Comparison of ENCODE assay signal across 12 cellular contexts in genomic region chr16:14636179-14636950, GRCh38. TPM values are rescaled to one million over a fixed set of nuclear protein-coding genes. Genes with fewer than 3 reads are reported as not detected.
A peak's percentile ranks its signal among the peaks of the same experiment; 100 is the strongest.
DNase-seq lines count a peak whose midpoint lies in the region; ATAC-seq, FAIRE-seq and TF ChIP-seq lines count a peak whose summit lies in the region.
"Not testable (repeated sequence)": the region's sequence is repeated elsewhere in the genome, so short reads cannot be mapped to it uniquely, and the experiment has no call there.
"Had no signal": no experiment of that assay in that cellular context is flagged by ENCODE, and none has a peak within 500 bp of the region (broad histone marks: within the 10 kb centered on the region; RNA-seq: fewer than 3 reads in every experiment).

No MANE protein-coding gene starts in this region.

- H3K79me2 ChIP-seq in H1 (ENCODE audit: control insufficient read depth in 1 of 2, insufficient read depth in 2 of 2, low read length in 2 of 2), result peaks cover 16 to 67% of the 10 kb centered on the region in 2 experiments; a peak in 3 of 4 replicates
- peaks cover 76% of the 10 kb centered on the region for H3K79me2 ChIP-seq in keratinocyte (ENCODE audit: control insufficient read depth, insufficient read depth, low read length)

- H3K4me1 Mint-ChIP-seq in activated T-cell treated with anti-CD3 and anti-CD28 coated beads, Interleukin-2, amount 50 U/mL, for 72 hours (ENCODE audit: low read depth), result peaks cover 69% of the 10 kb centered on the region

- H2AK5ac ChIP-seq in H1 (ENCODE audit: low read depth, low read length), result not testable (repeated sequence)

- ATAC-seq in activated T-cell treated with anti-CD3 and anti-CD28 coated beads, Interleukin-2, amount 50 U/mL, for 72 hours (replicated peaks in 1 of 2), result not testable (repeated sequence)

- H3K56ac ChIP-seq in H1 (replicated peaks; ENCODE audit: insufficient read length, low read depth, low read length), result not testable (repeated sequence)

- not testable (repeated sequence) for H3K14ac ChIP-seq in H1 (ENCODE audit: insufficient read length)

- TF ChIP-seq POLR2A in H1 (IDR thresholded peaks at IDR 0.05; ENCODE audit: control extremely low read depth in 1 of 2, low read depth in 2 of 2, low read length in 2 of 2), result peak in 1 of 2 experiments; percentile 53; a peak in 1 of 3 replicates

- not testable (repeated sequence) for H3K9me3 Mint-ChIP-seq in activated T-cell treated with anti-CD3 and anti-CD28 coated beads, Interleukin-2, amount 50 U/mL, for 72 hours

- WGBS in H1 (ENCODE audit: extremely low coverage in 1 of 2, insufficient coverage in 1 of 2, insufficient read length in 1 of 2, insufficient replicate concordance in 2 of 2, low coverage in 1 of 2, low lambda C conversion rate in 2 of 2, missing lambda C conversion rate in 1 of 2), 2 experiments, result 11% methylated on average over 17 of the region's 17 CpGs; no CpG with 5 or more reads in 1 of the 2 experiments

- not testable (repeated sequence) for H3K4me3 ChIP-seq in NT2/D1 (ENCODE audit: insufficient read length, low read depth); keratinocyte (ENCODE audit: control insufficient read depth in 2 of 3, extremely low read depth in 1 of 3, insufficient read depth in 2 of 3, low read depth in 1 of 3, low read length in 3 of 3); muscle layer of duodenum (ENCODE audit: low read depth in 1 of 2, low read length in 2 of 2); skeletal muscle satellite cell (ENCODE audit: low read length)
- peak overlapping the region in 2 of 4 experiments; percentile 14 to 96; a peak in 3 of 8 replicates for H3K4me3 ChIP-seq in H1 (ENCODE audit: extremely low read depth in 1 of 4, insufficient read depth in 2 of 4, low read depth in 3 of 4, low read length in 4 of 4)

- H2AFZ ChIP-seq in H1 (ENCODE audit: low read length); keratinocyte (ENCODE audit: control insufficient read depth, low read length): not testable (repeated sequence)

- not testable (repeated sequence) for H3K79me1 ChIP-seq in H1 (ENCODE audit: low read depth, low read length)

- not testable (repeated sequence) for H3K27me3 Mint-ChIP-seq in activated T-cell treated with anti-CD3 and anti-CD28 coated beads, Interleukin-2, amount 50 U/mL, for 72 hours (ENCODE audit: low read depth)

- not testable (repeated sequence) for H3K9me3 ChIP-seq in ES-I3 (ENCODE audit: control insufficient read depth, insufficient read depth, low read length); NT2/D1 (ENCODE audit: insufficient read depth, low read length); H1 (ENCODE audit: insufficient read depth in 2 of 2, low read depth in 1 of 2, low read length in 1 of 2); keratinocyte (ENCODE audit: control insufficient read depth, low read depth, low read length); muscle layer of duodenum (ENCODE audit: control insufficient read depth in 1 of 2, low read length in 2 of 2); skeletal muscle satellite cell (replicated peaks; ENCODE audit: low read length)

- not testable (repeated sequence) for H2BK15ac ChIP-seq in H1 (ENCODE audit: low read length)

- H3K9me1 ChIP-seq in keratinocyte (ENCODE audit: control insufficient read depth, extremely low read depth, insufficient read depth, low read length), result not testable (repeated sequence)

- not testable (repeated sequence) for H3K23me2 ChIP-seq in H1 (ENCODE audit: low read depth, low read length)

- not testable (repeated sequence) for TF ChIP-seq RAD21 in H1 (IDR thresholded peaks at IDR 0.05 in 1 of 2, conservative IDR thresholded peaks at IDR 0.05 in 1 of 2; ENCODE audit: low read depth in 2 of 2, low read length in 2 of 2)

- H3K27ac ChIP-seq in H1 (ENCODE audit: low read depth, low read length) (peak overlapping the region; percentile 76), keratinocyte (ENCODE audit: control insufficient read depth, insufficient read depth, low read length) (peak overlapping the region; percentile 97), muscle layer of duodenum (ENCODE audit: low read length) (peak overlapping the region; percentile 4)

- FAIRE-seq in H1 (lab: Jason Lieb, UNC); keratinocyte (lab: Jason Lieb, UNC): not testable (repeated sequence)

- peak overlapping the region; percentile 18 for H3K27ac Mint-ChIP-seq in activated T-cell treated with anti-CD3 and anti-CD28 coated beads, Interleukin-2, amount 50 U/mL, for 72 hours

- peak overlapping the region; percentile 25; the same call in 1 of the 2 replicates for H3K18ac ChIP-seq in H1 (ENCODE audit: extremely low read depth, low read length)

- TF ChIP-seq CTCF in H1 (IDR thresholded peaks at IDR 0.05; ENCODE audit: control extremely low read depth in 1 of 3, insufficient read depth in 1 of 3, low read depth in 1 of 3, low read length in 3 of 3); keratinocyte (optimal IDR thresholded peaks at IDR 0.05 in 1 of 3, IDR thresholded peaks at IDR 0.05 in 1 of 3, conservative IDR thresholded peaks at IDR 0.05 in 1 of 3; ENCODE audit: extremely low read depth in 1 of 3, insufficient read depth in 2 of 3, low read length in 3 of 3): not testable (repeated sequence)

- peak overlapping the region; percentile 29 for H3K9ac ChIP-seq in ES-I3 (ENCODE audit: low read depth, low read length)
- peak overlapping the region; percentile 74 for H3K9ac ChIP-seq in NT2/D1 (ENCODE audit: insufficient read length, low read depth)
- not testable (repeated sequence) for H3K9ac ChIP-seq in H1 (replicated peaks in 1 of 4; ENCODE audit: extremely low read depth in 1 of 4, low read depth in 3 of 4, low read length in 3 of 4); skeletal muscle satellite cell (ENCODE audit: low read depth, low read length)
- peak overlapping the region; percentile 62 for H3K9ac ChIP-seq in keratinocyte (ENCODE audit: control insufficient read depth, extremely low read depth, insufficient read depth, low read length)

- CTCF ChIA-PET in H1 (lab: Charles Lee; ENCODE audit: partially characterized antibody), result not testable (repeated sequence)

- H2BK20ac ChIP-seq in H1 (ENCODE audit: low read length), result not testable (repeated sequence)

- H2BK120ac ChIP-seq in H1 (replicated peaks; ENCODE audit: low read depth, low read length), result not testable (repeated sequence)

- H3K36me3 ChIP-seq in ES-I3 (ENCODE audit: insufficient read depth, low read length); muscle layer of duodenum (ENCODE audit: control insufficient read depth in 1 of 2, insufficient read depth in 2 of 2, low read length in 2 of 2): not testable (repeated sequence)
- H3K36me3 ChIP-seq in NT2/D1 (ENCODE audit: insufficient read depth, insufficient read length, low read length) (peaks cover 50% of the 10 kb centered on the region), H1 (ENCODE audit: control insufficient read depth in 2 of 4, insufficient read depth in 4 of 4, low read length in 3 of 4) (peaks cover 0 to 23% (median 6%) of the 10 kb centered on the region in 4 experiments; a peak in 5 of 8 replicates), keratinocyte (ENCODE audit: control insufficient read depth in 2 of 2, extremely low read depth in 1 of 2, insufficient read depth in 2 of 2, low read length in 2 of 2) (peaks cover 11 to 15% of the 10 kb centered on the region in 2 experiments), skeletal muscle satellite cell (ENCODE audit: insufficient read depth, low read length) (peaks cover 27% of the 10 kb centered on the region)

- not testable (repeated sequence) for H4K8ac ChIP-seq in H1 (ENCODE audit: extremely low read depth, insufficient read depth, low read length)

- H3K4me3 Mint-ChIP-seq in activated T-cell treated with anti-CD3 and anti-CD28 coated beads, Interleukin-2, amount 50 U/mL, for 72 hours, result not testable (repeated sequence)

- not testable (repeated sequence) for DNase-seq in NT2/D1 (ENCODE audit: low read depth, low spot score); activated T-cell treated with anti-CD3 and anti-CD28 coated beads, Interleukin-2, amount 50 U/mL, for 72 hours; keratinocyte (ENCODE audit: low read depth, low spot score)
- DNase-seq in H1 (ENCODE audit: low read depth in 1 of 2, low spot score in 2 of 2), result peak in 1 of 2 experiments; percentile 65

- H2BK12ac ChIP-seq in H1 (ENCODE audit: low read depth, low read length), result not testable (repeated sequence)

- not testable (repeated sequence) for TF ChIP-seq EP300 in H1 (IDR thresholded peaks at IDR 0.05; ENCODE audit: borderline replicate concordance in 1 of 2, low read depth in 2 of 2, low read length in 2 of 2)

- H3K4me1 ChIP-seq in ES-I3 (ENCODE audit: insufficient read depth, low read length), result peaks cover 28% of the 10 kb centered on the region
- H3K4me1 ChIP-seq in NT2/D1 (ENCODE audit: insufficient read depth, insufficient read length), result not testable (repeated sequence)
- peaks cover 16 to 28% (median 22%) of the 10 kb centered on the region in 4 experiments for H3K4me1 ChIP-seq in H1 (replicated peaks in 1 of 4; ENCODE audit: control insufficient read depth in 3 of 4, insufficient read depth in 4 of 4, low read length in 3 of 4)
- peaks cover 50% of the 10 kb centered on the region for H3K4me1 ChIP-seq in keratinocyte (ENCODE audit: control insufficient read depth, extremely low read depth, insufficient read depth, low read length)
- peaks cover 12 to 25% of the 10 kb centered on the region in 2 donors for H3K4me1 ChIP-seq in muscle layer of duodenum (ENCODE audit: control insufficient read depth in 1 of 2, insufficient read depth in 2 of 2, low read length in 2 of 2)
- H3K4me1 ChIP-seq in skeletal muscle satellite cell (ENCODE audit: control insufficient read depth, insufficient read depth, low read length), result peaks cover 16% of the 10 kb centered on the region

- H4K5ac ChIP-seq in H1 (ENCODE audit: insufficient read length, low read depth, low read length), result not testable (repeated sequence)

- H4K91ac ChIP-seq in H1 (replicated peaks; ENCODE audit: insufficient read length, low read length), result not testable (repeated sequence)

- peak overlapping the region; percentile 58 to 91 for H3K4me2 ChIP-seq in H1 (ENCODE audit: insufficient read depth in 1 of 2, low read depth in 2 of 2, low read length in 2 of 2)
- H3K4me2 ChIP-seq in keratinocyte (ENCODE audit: control insufficient read depth, extremely low read depth, insufficient read depth, low read depth, low read length), result peak overlapping the region; percentile 55
- H3K4me2 ChIP-seq in skeletal muscle satellite cell (ENCODE audit: low read length), result peak overlapping the region; percentile 27

- not testable (repeated sequence) for H2BK5ac ChIP-seq in H1 (ENCODE audit: low read depth, low read length)

- H3K27me3 ChIP-seq in NT2/D1 (ENCODE audit: insufficient read depth, insufficient read length); H1 (replicated peaks in 1 of 4; ENCODE audit: control insufficient read depth in 3 of 4, extremely low read depth in 1 of 4, insufficient read depth in 3 of 4, low read length in 3 of 4); keratinocyte (ENCODE audit: control insufficient read depth, extremely low read depth, insufficient read depth, low read length); muscle layer of duodenum (ENCODE audit: low read depth, low read length); skeletal muscle satellite cell (ENCODE audit: control insufficient read depth, insufficient read depth, low read length): not testable (repeated sequence)

- POLR2A ChIA-PET in H1 (lab: Charles Lee; ENCODE audit: partially characterized antibody), result interaction anchor here (0.7 kb wide), 1 partner anchor 19 kb away, joined by 4 read pairs; no protein-coding TSS in a partner anchor

- not testable (repeated sequence) for H3K23ac ChIP-seq in H1 (ENCODE audit: insufficient read length)

- not testable (repeated sequence) for H3K36me3 Mint-ChIP-seq in activated T-cell treated with anti-CD3 and anti-CD28 coated beads, Interleukin-2, amount 50 U/mL, for 72 hours (ENCODE audit: insufficient read depth in 2 of 2)

- not testable (repeated sequence) for H3K4ac ChIP-seq in H1 (replicated peaks; ENCODE audit: insufficient read length, low read depth, low read length)

- H4K20me1 ChIP-seq in H1 (replicated peaks in 1 of 2; ENCODE audit: control insufficient read depth in 1 of 2, insufficient read depth in 2 of 2, low read length in 2 of 2); keratinocyte (ENCODE audit: control insufficient read depth, extremely low read depth, insufficient read depth, low read length): not testable (repeated sequence)

- dilution Hi-C loops in keratinocyte (cut with MboI; ENCODE audit: extremely low pct_ligation_motif_present, low sequenced_read_pairs), result not testable (repeated sequence)

RNA-seq across cellular contexts. Expression of gene BFAR, which starts 3.6 kb away (rescaled TPM):
- total RNA-seq in activated T-cell treated with anti-CD3 and anti-CD28 coated beads, Interleukin-2, amount 50 U/mL, for 72 hours, result 10 to 100 TPM; 67.3 to 79.7 TPM
- total RNA-seq in H1 (2021; fragmentation: NEBNext Ultra II Directional; extraction: Animal tissue kit (Norgen Biotek cat#: 25700)), result 75.5 and 78.2 TPM in 2 replicates
- polyA plus RNA-seq in H1 (2011; rRNA removed) (48.2 and 56.9 TPM in 2 replicates), keratinocyte (86.1 to 119 TPM (median 92.3 TPM) in 3 replicates)
- 68.9 TPM for polyA plus RNA-seq in H1 (2011; cell fraction: cytosol; rRNA removed)
- 26.3 TPM for polyA plus RNA-seq in H1 (2011; cell fraction: nucleus; rRNA removed)
- polyA plus RNA-seq in H1 (2012, experiment 1 of 2), result 63.0 to 79.8 TPM (median 65.8 TPM) in 4 replicates
- 50.3 TPM for polyA plus RNA-seq in H1 (2012, experiment 2 of 2)
- 85.5 TPM for polyA plus RNA-seq in H1 (2013, experiment 1 of 2)
- 95.9 TPM for polyA plus RNA-seq in H1 (2013, experiment 2 of 2)
- polyA minus RNA-seq in H1 (2011; rRNA and poly(A)+ RNA removed), result 88.5 and 101 TPM in 2 replicates
- polyA minus RNA-seq in H1 (2011; cell fraction: cytosol; rRNA and poly(A)+ RNA removed), result 47.0 TPM
- polyA minus RNA-seq in H1 (2011; cell fraction: nucleus; rRNA and poly(A)+ RNA removed), result 43.1 TPM
- polyA plus RNA-seq in keratinocyte (2011; ENCODE audit: low read depth), result 23.8 TPM
- polyA plus RNA-seq in keratinocyte (2011; cell fraction: cytosol; rRNA removed), result 79.1 and 113 TPM in 2 replicates
- polyA plus RNA-seq in keratinocyte (2011; cell fraction: nucleus; rRNA removed), result 87.1 and 91.6 TPM in 2 replicates
- polyA plus RNA-seq in keratinocyte (2012; ENCODE audit: low replicate concordance), result 53.7 and 83.3 TPM in 2 replicates
- polyA minus RNA-seq in keratinocyte, result 41.0 to 100 TPM (median 88.5 TPM) in 3 replicates
- 48.0 TPM for polyA minus RNA-seq in keratinocyte (2011; cell fraction: cytosol; rRNA and poly(A)+ RNA removed)
- 50.6 and 85.7 TPM in 2 replicates for polyA minus RNA-seq in keratinocyte (2011; cell fraction: nucleus; rRNA and poly(A)+ RNA removed)
- 76.2 and 78.1 TPM in 2 replicates for total RNA-seq in skeletal muscle satellite cell (2012; rRNA removed)

RNA-seq across cellular contexts. Expression of gene PARN, which starts 6.3 kb away (rescaled TPM):
- total RNA-seq in activated T-cell treated with anti-CD3 and anti-CD28 coated beads, Interleukin-2, amount 50 U/mL, for 72 hours, result 10 to 100 TPM; 56.1 to 68.9 TPM
- total RNA-seq in H1 (2021; fragmentation: NEBNext Ultra II Directional; extraction: Animal tissue kit (Norgen Biotek cat#: 25700)), result 40.8 and 44.6 TPM in 2 replicates
- polyA plus RNA-seq in H1 (2011; rRNA removed) (21.4 and 24.5 TPM in 2 replicates), keratinocyte (29.4 to 40.8 TPM (median 33.9 TPM) in 3 replicates)
- 32.3 TPM for polyA plus RNA-seq in H1 (2011; cell fraction: cytosol; rRNA removed)
- 11.2 TPM for polyA plus RNA-seq in H1 (2011; cell fraction: nucleus; rRNA removed)
- polyA plus RNA-seq in H1 (2012, experiment 1 of 2), result 33.2 to 45.1 TPM (median 34.5 TPM) in 4 replicates
- 3.9 TPM for polyA plus RNA-seq in H1 (2012, experiment 2 of 2)
- 30.3 TPM for polyA plus RNA-seq in H1 (2013, experiment 1 of 2)
- polyA plus RNA-seq in H1 (2013, experiment 2 of 2), result 32.7 TPM
- 27.2 and 35.9 TPM in 2 replicates for polyA minus RNA-seq in H1 (2011; rRNA and poly(A)+ RNA removed)
- 18.4 TPM for polyA minus RNA-seq in H1 (2011; cell fraction: cytosol; rRNA and poly(A)+ RNA removed)
- 40.1 TPM for polyA minus RNA-seq in H1 (2011; cell fraction: nucleus; rRNA and poly(A)+ RNA removed)
- polyA plus RNA-seq in keratinocyte (2011; ENCODE audit: low read depth), result 56.8 TPM
- 39.4 and 55.5 TPM in 2 replicates for polyA plus RNA-seq in keratinocyte (2011; cell fraction: cytosol; rRNA removed)
- 50.5 and 52.9 TPM in 2 replicates for polyA plus RNA-seq in keratinocyte (2011; cell fraction: nucleus; rRNA removed)
- 21.2 and 33.8 TPM in 2 replicates for polyA plus RNA-seq in keratinocyte (2012; ENCODE audit: low replicate concordance)
- 18.7 to 37.7 TPM (median 32.4 TPM) in 3 replicates for polyA minus RNA-seq in keratinocyte
- polyA minus RNA-seq in keratinocyte (2011; cell fraction: cytosol; rRNA and poly(A)+ RNA removed), result 22.8 TPM
- 19.1 and 42.3 TPM in 2 replicates for polyA minus RNA-seq in keratinocyte (2011; cell fraction: nucleus; rRNA and poly(A)+ RNA removed)
- total RNA-seq in skeletal muscle satellite cell (2012; rRNA removed), result 25.6 and 28.6 TPM in 2 replicates

RNA-seq across cellular contexts. Expression of gene PLA2G10, which starts 57.7 kb away (rescaled TPM):
- not detected for total RNA-seq in activated T-cell treated with anti-CD3 and anti-CD28 coated beads, Interleukin-2, amount 50 U/mL, for 72 hours
- 0.54 and 0.60 TPM in 2 replicates for total RNA-seq in H1 (2021; fragmentation: NEBNext Ultra II Directional; extraction: Animal tissue kit (Norgen Biotek cat#: 25700))
- polyA plus RNA-seq in H1 (2011; rRNA removed), result 2.2 and 2.4 TPM in 2 replicates
- 2.3 TPM for polyA plus RNA-seq in H1 (2011; cell fraction: cytosol; rRNA removed)
- polyA plus RNA-seq in H1 (2011; cell fraction: nucleus; rRNA removed), result 1.9 TPM
- 0.83 to 1.5 TPM (median 1.5 TPM) in 4 replicates for polyA plus RNA-seq in H1 (2012, experiment 1 of 2)
- polyA plus RNA-seq in H1 (2012, experiment 2 of 2), result 1.2 TPM
- polyA plus RNA-seq in H1 (2013, experiment 1 of 2), result 0.85 TPM
- 0.99 TPM for polyA plus RNA-seq in H1 (2013, experiment 2 of 2)
- polyA minus RNA-seq in H1 (2011; rRNA and poly(A)+ RNA removed), result 0.66 and 1.0 TPM in 2 replicates
- 2.9 TPM for polyA minus RNA-seq in H1 (2011; cell fraction: cytosol; rRNA and poly(A)+ RNA removed)
- 1.4 TPM for polyA minus RNA-seq in H1 (2011; cell fraction: nucleus; rRNA and poly(A)+ RNA removed)
- polyA plus RNA-seq in keratinocyte, result 0.54 to 3.2 TPM (median 1.0 TPM) in 3 replicates
- polyA plus RNA-seq in keratinocyte (2011; ENCODE audit: low read depth), result not detected
- 0.41 and 1.9 TPM in 2 replicates for polyA plus RNA-seq in keratinocyte (2011; cell fraction: cytosol; rRNA removed)
- 0.41 and 1.3 TPM in 2 replicates for polyA plus RNA-seq in keratinocyte (2011; cell fraction: nucleus; rRNA removed)
- polyA plus RNA-seq in keratinocyte (2012; ENCODE audit: low replicate concordance), result 1.6 and 1.8 TPM in 2 replicates
- polyA minus RNA-seq in keratinocyte, result 1.3 to 1.8 TPM (median 1.6 TPM) in 3 replicates
- polyA minus RNA-seq in keratinocyte (2011; cell fraction: cytosol; rRNA and poly(A)+ RNA removed), result not detected
- polyA minus RNA-seq in keratinocyte (2011; cell fraction: nucleus; rRNA and poly(A)+ RNA removed), result 2.8 and 2.9 TPM in 2 replicates
- total RNA-seq in skeletal muscle satellite cell (2012; rRNA removed), result not detected in 2 replicates
- total RNA-seq: activated CD4-positive, alpha-beta memory T cell treated with anti-CD3 and anti-CD28 coated beads for 36 hours; fibroblast of villous mesenchyme; G401; left ventricle myocardium inferior; pulmonary artery endothelial cell had no signal

Comparison
In these comparisons a context has a peak if more than half of its experiments do, and no peak if none do; other contexts are left out.
1. H3K27ac ChIP-seq: peak in every context shown above with its lines; median percentile 97 in keratinocyte; 76 in H1; 4 in muscle layer of duodenum.